ENCODE assay signal across 9 cellular contexts in the genomic region with DNA sequence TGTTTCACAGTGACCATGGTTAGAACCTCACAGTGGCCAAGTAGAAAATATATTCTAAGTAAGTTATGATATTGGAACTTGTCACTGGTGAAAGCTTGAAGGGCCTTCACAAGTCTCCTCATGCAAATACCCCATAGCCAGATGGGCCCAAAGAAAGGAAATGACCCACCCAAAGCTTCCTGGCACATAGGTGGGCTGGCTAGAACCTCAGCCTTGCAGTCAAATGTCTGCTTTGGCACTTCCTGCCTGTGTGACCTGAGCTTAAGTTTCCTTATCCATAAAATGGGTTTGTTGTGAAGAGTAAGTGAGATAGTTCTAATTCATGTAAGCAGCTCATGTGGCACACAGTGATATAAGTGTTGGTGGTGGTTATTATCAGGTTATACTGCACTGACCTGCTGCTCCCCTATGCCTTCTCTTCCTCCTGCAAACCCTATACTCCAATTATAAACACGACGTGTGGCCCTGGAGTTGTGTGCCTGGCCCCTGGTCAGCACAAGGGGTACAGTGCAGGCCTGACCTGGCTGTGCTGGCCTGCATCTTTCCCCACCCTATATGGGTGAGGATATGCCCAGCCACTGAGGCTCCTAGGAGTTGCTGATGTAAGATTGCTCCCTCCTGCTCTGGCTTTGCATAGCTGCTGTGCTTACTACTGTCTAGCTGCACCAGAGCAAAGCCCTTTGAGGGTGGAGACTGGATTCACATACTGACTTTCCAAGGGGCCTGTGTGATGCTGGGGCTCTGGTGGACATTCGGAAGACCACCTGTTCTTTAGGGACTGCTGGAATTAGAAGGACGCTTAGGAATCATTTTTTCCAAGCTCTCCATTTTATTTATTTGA.
"Had no signal": no experiment of that assay in that cellular context is flagged by ENCODE, and none has a peak within 500 bp of the region (broad histone marks: within the 10 kb centered on the region; RNA-seq: fewer than 3 reads in every experiment).

No MANE protein-coding gene starts in this region.

- H3K4me3 ChIP-seq: heart right ventricle, psoas muscle had no signal

- H3K27me3 ChIP-seq: heart right ventricle had no signal

- ATAC-seq: effector memory CD8-positive, alpha-beta T cell; heart right ventricle; psoas muscle; sciatic nerve had no signal

- H3K27me3 Mint-ChIP-seq: effector memory CD8-positive, alpha-beta T cell had no signal

- H3K9me3 Mint-ChIP-seq: effector memory CD8-positive, alpha-beta T cell; T-helper 2 cell treated with Interferon-gamma antibody and Interleukin-4, amounts not matched to agents 5 μg/mL and 100 μg/mL, for 36 hours had no signal

- DNase-seq: activated CD8-positive, alpha-beta memory T cell treated with anti-CD3 and anti-CD28 coated beads, Interleukin-2, amount 50 U/mL, for 4 hours; dermis blood vessel endothelial cell; effector memory CD8-positive, alpha-beta T cell; foreskin melanocyte; heart right ventricle; psoas muscle had no signal

- H3K9me3 ChIP-seq: heart right ventricle, psoas muscle had no signal

- H3K4me3 Mint-ChIP-seq: effector memory CD8-positive, alpha-beta T cell; T-helper 2 cell treated with Interferon-gamma antibody and Interleukin-4, amounts not matched to agents 5 μg/mL and 100 μg/mL, for 36 hours had no signal

- H3K27ac ChIP-seq: epithelial cell of prostate, heart right ventricle, psoas muscle had no signal

- H3K4me1 ChIP-seq: psoas muscle had no signal
